Comparison of ENCODE assay signal across 8 cellular contexts in the genomic region with DNA sequence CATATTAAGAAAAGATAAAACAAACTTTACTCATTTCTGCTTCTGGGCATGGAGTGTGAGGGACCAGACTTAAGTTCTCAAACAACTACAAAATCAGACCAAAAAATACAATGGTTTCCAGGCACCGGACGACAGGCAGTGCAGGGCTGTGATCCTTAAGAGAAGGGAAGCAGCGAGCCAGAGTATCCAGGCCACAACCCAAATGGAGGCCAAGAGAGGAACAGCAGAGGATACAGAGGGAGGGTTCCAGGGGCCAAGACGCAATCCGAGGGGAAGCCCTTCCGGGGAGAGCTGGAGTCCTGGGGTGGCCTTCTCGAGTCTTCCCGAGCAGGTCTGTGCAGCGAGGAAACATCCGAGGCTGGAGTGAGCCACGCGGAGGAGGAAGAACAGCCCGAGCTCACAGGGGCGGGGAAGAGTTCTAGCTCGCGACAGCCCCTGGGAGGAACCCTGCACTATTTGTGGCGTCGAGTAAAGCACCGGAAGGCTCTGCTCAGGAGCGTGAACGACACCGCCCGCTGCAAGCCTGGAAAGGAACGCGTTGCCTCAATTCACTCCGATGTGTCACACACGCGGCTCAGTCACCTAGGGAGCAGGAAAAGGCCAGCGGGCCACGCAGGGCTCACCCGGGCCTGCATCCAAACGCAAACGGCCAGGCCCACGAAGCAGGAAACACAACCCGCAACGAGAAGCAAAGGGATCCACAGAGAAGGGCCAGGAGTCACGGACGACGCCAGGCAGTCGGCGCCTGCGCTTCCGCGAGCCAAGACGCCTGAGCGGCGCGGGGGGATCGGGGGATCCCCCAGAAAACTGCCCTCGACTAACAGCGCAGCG. TPM values are rescaled to one million over a fixed set of nuclear protein-coding genes. Genes with fewer than 3 reads are reported as not detected.
A peak's percentile ranks its signal among the peaks of the same experiment; 100 is the strongest.
DNase-seq lines count a peak whose midpoint lies in the region; ATAC-seq and TF ChIP-seq lines count a peak whose summit lies in the region.

No MANE protein-coding gene starts in this region.

- 58% methylated on average over 52 of the region's 52 CpGs for WGBS in thymus

- peaks cover 9% of the 10 kb centered on the region for H3K4me1 ChIP-seq in thymus (ENCODE audit: control insufficient read depth, insufficient read depth, low read length)

- peaks cover 1% of the 10 kb centered on the region for H3K9me3 ChIP-seq in thymus (ENCODE audit: control insufficient read depth)

- peak overlapping the region; percentile 66 for H3K27ac ChIP-seq in thymus (ENCODE audit: low read depth)

- in situ Hi-C loops in astrocyte of the spinal cord (cut with HindIII; ENCODE audit: low sequenced_read_pairs): no loop called here

- peak overlapping the region; percentile 72 for H3K4me3 ChIP-seq in astrocyte of the spinal cord (ENCODE audit: low read depth, low read length)
- H3K4me3 ChIP-seq in kidney epithelial cell (ENCODE audit: low read depth, low read length): peak overlapping the region; percentile 77
- H3K4me3 ChIP-seq in thymus (ENCODE audit: low read length): peak overlapping the region; percentile 77

- no peaks in the 10 kb centered on the region for H3K27me3 ChIP-seq in kidney epithelial cell (ENCODE audit: control insufficient read depth, insufficient read depth, low read length)
- peaks cover 2% of the 10 kb centered on the region for H3K27me3 ChIP-seq in thymus (ENCODE audit: control insufficient read depth, insufficient read depth)

- H3K36me3 ChIP-seq in kidney epithelial cell (ENCODE audit: control insufficient read depth, insufficient read depth, low read length) (no peaks in the 10 kb centered on the region), thymus (ENCODE audit: control insufficient read depth, insufficient read depth) (no peaks in the 10 kb centered on the region)

- DNase-seq in DMS53 (lab: John Stamatoyannopoulos, UW) (peak; percentile 93), astrocyte of the spinal cord (ENCODE audit: low read depth, low spot score) (no peak), kidney epithelial cell (ENCODE audit: low read depth) (no peak), islet precursor cell (no peak)

- ATAC-seq in HG03280 (IDR thresholded peaks at IDR 0.05; ENCODE audit: unreplicated experiment) (peak; percentile 19), GM21360 (IDR thresholded peaks at IDR 0.05; ENCODE audit: unreplicated experiment) (no peak), HG03354 (IDR thresholded peaks at IDR 0.05; ENCODE audit: poor library complexity, severe bottlenecking, unreplicated experiment) (no peak)

- no peak for TF ChIP-seq CTCF in astrocyte of the spinal cord (IDR thresholded peaks at IDR 0.05; ENCODE audit: low read depth, low read length)
- TF ChIP-seq CTCF in kidney epithelial cell (IDR thresholded peaks at IDR 0.05; ENCODE audit: insufficient read depth, low read length, poor library complexity, severe bottlenecking): no peak

RNA-seq across cellular contexts. Expression of gene RNF32, which starts 0.9 kb away (rescaled TPM):
- total RNA-seq in kidney epithelial cell: 0.62 and 0.75 TPM in 2 replicates
- 3.1 TPM for polyA plus RNA-seq in thymus
